In the genomic region with DNA sequence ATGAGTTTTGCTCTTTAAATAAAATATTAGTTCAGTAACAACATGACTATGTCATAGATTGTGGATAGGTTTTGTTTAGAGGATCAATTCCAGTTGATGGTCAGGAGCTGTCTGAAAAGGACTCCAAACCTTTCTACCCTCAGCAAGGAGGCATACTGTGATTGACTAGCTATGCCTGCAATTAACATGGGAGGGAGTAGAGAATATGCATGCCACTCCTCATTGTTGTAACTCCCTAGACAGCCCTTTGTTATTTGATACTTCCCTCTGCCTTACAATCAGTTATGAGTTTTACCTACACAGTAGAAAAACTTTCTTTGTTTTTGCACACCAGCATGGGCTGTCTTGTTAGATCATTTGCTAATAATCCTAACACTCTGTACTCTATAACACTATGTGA, we compare ENCODE assay signal across 20 cellular contexts.
"Had no signal": no experiment of that assay in that cellular context is flagged by ENCODE, and none has a peak within 500 bp of the region (broad histone marks: within the 10 kb centered on the region; RNA-seq: fewer than 3 reads in every experiment).

No MANE protein-coding gene starts in this region.

- H3K9ac ChIP-seq: KMS-11, SK-N-SH had no signal

- H3K4me1 Mint-ChIP-seq: IgD-negative memory B cell had no signal

- H3K4me3 Mint-ChIP-seq: IgD-negative memory B cell had no signal

- H3K4me2 ChIP-seq: KMS-11, SK-N-SH had no signal

- H3K9me2 ChIP-seq: SK-N-SH had no signal

- H3K27ac ChIP-seq: HL-60, KMS-11, RWPE1 had no signal

- H3K36me3 Mint-ChIP-seq: IgD-negative memory B cell had no signal

- H3K27ac Mint-ChIP-seq: IgD-negative memory B cell had no signal

- DNase-seq: Kasumi-1, MM.1S, NCI-H1092 treated with DMSO at 0.1 percent for 48 hours, NCI-H1436, NCI-H187, NCI-H2029, NCI-H2081 treated with DMSO at 0.1 percent for 48 hours, NCI-H2227 treated with DMSO at 0.1 percent for 48 hours, NCI-H524 treated with DMSO at 0.1 percent for 48 hours, NCI-H69, NCI-H774, PC-3, SHP77, SK-N-SH had no signal

- ATAC-seq: K562, Panc1, PC-3 had no signal

- H3K4me3 ChIP-seq: K562 had no signal

- H3K27me3 Mint-ChIP-seq: IgD-negative memory B cell had no signal
